Comparison of ENCODE assay signal across 1 cellular context in the genomic region with DNA sequence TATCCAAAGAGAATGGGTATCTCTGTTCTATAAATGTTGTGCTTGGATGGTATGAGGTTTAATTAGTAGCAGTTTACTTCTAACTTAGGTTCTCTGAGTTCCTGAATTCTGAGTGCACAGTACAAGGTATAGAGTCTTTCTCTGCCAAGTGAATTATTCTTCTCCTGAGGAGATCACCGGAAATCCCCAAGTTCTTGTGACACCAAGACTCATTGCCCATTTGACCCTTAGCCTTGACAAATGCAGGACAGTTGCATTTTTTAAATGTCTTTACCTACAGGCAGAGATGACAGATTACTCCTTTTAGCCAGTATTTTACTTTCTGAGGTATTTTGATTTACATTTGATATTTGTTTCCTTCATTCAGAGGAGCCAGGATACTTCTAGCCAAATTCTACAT.
TF ChIP-seq lines count a peak whose summit lies in the region.

No MANE protein-coding gene starts in this region.

TF ChIP-seq in endothelial cell of umbilical vein, 7 proteins besides CTCF, POLR2A, EP300 and RAD21:
- TF ChIP-seq FOS (IDR thresholded peaks at IDR 0.05; ENCODE audit: borderline replicate concordance, insufficient read depth, low read length) (no peak), MAX (IDR thresholded peaks at IDR 0.05; ENCODE audit: insufficient read depth, insufficient read length) (no peak), POLR2AphosphoS5 (IDR thresholded peaks at IDR 0.05; ENCODE audit: insufficient read depth, low read depth, low read length) (no peak), EZH2 (IDR thresholded peaks at IDR 0.05; ENCODE audit: borderline replicate concordance, low read depth, low read length, severe bottlenecking) (no peak), JUN (IDR thresholded peaks at IDR 0.05; ENCODE audit: borderline replicate concordance, insufficient read depth, insufficient read length, low read depth) (no peak), GATA2 (IDR thresholded peaks at IDR 0.05; ENCODE audit: insufficient read depth, insufficient read length, low read depth, low read length) (no peak), MYC (IDR thresholded peaks at IDR 0.05; ENCODE audit: low read depth, low read length) (no peak)
